2 cellular contexts compared by ENCODE assay signal in genomic region chr2:200525551-200525881, GRCh38.
TF ChIP-seq lines count a peak whose summit lies in the region.

No MANE protein-coding gene starts in this region.

TF ChIP-seq in SK-N-SH, 30 proteins besides CTCF, POLR2A, EP300 and RAD21 (continued from another document):
- no peak for TF ChIP-seq MAX (IDR thresholded peaks at IDR 0.05; ENCODE audit: low read depth)
- no peak for TF ChIP-seq YY1 (IDR thresholded peaks at IDR 0.05; ENCODE audit: low read depth)
- TF ChIP-seq TAF1 (IDR thresholded peaks at IDR 0.05; ENCODE audit: borderline replicate concordance, low read depth, low read length), result no peak
- TF ChIP-seq CHD2 (IDR thresholded peaks at IDR 0.05; ENCODE audit: low read length, partially characterized antibody), result no peak
- no peak for TF ChIP-seq ELF1 (IDR thresholded peaks at IDR 0.05)
- no peak for TF ChIP-seq JUND (IDR thresholded peaks at IDR 0.05)
- no peak for TF ChIP-seq NFIC (IDR thresholded peaks at IDR 0.05; ENCODE audit: borderline replicate concordance)
- TF ChIP-seq FOXJ3 (CRISPR knock-in tag; IDR thresholded peaks at IDR 0.05), result no peak
- no peak for TF ChIP-seq SIN3A (IDR thresholded peaks at IDR 0.05; ENCODE audit: borderline replicate concordance, low read depth, low read length)
- no peak for TF ChIP-seq REST (IDR thresholded peaks at IDR 0.05; ENCODE audit: low read depth, low read length)
TF ChIP-seq in SK-N-SH: peak in this region for 0.

TF ChIP-seq in SK-N-SH treated with all-trans-retinoic acid at 6 μM for 48 hours, 23 proteins besides CTCF, POLR2A, EP300 and RAD21 (continued from another document):
- TF ChIP-seq PATZ1 (CRISPR knock-in tag; IDR thresholded peaks at IDR 0.05; ENCODE audit: borderline replicate concordance), result no peak
- TF ChIP-seq ZFP3 (CRISPR knock-in tag; IDR thresholded peaks at IDR 0.05), result no peak
- no peak for TF ChIP-seq POU6F1 (CRISPR knock-in tag; IDR thresholded peaks at IDR 0.05; ENCODE audit: borderline replicate concordance, low read depth)
- no peak for TF ChIP-seq CSDC2 (CRISPR knock-in tag; IDR thresholded peaks at IDR 0.05)
